In the genomic region with DNA sequence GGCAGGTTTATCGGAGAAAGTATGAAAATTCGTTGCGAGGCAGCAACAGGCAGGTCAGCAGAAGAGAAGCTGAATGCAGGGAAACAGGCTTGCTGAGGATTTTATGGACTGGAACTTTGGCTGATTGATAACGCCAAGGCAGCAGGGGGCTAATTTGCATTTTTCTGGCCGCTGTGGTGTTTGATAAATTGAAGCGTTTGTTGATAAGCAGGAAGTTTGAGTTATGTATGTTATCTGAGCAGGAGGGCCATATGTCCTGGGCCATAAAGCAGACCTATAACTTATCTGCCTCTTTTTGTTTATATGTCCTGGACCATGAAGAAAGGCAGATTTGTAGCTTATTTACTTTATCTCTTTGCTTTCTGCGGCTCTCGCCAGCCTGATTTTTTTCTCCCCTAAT, we compare ENCODE assay signal across 2 cellular contexts.
TF ChIP-seq lines count a peak whose summit lies in the region.

No MANE protein-coding gene starts in this region.

TF ChIP-seq in IMR-90, 13 proteins besides CTCF, POLR2A, EP300 and RAD21:
- TF ChIP-seq, protein P1, sequence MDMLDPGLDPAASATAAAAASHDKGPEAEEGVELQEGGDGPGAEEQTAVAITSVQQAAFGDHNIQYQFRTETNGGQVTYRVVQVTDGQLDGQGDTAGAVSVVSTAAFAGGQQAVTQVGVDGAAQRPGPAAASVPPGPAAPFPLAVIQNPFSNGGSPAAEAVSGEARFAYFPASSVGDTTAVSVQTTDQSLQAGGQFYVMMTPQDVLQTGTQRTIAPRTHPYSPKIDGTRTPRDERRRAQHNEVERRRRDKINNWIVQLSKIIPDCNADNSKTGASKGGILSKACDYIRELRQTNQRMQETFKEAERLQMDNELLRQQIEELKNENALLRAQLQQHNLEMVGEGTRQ (IDR thresholded peaks at IDR 0.05; ENCODE audit: low read depth, low read length), result no peak
- TF ChIP-seq RFX5 (IDR thresholded peaks at IDR 0.05; ENCODE audit: low read depth, low read length) (no peak), BHLHE40 (IDR thresholded peaks at IDR 0.05; ENCODE audit: low read depth, low read length) (no peak), SMC3 (IDR thresholded peaks at IDR 0.05; ENCODE audit: low read depth, low read length) (no peak), RCOR1 (IDR thresholded peaks at IDR 0.05; ENCODE audit: insufficient replicate concordance, low read length) (no peak), FOS (IDR thresholded peaks at IDR 0.05; ENCODE audit: low read depth, low read length) (no peak), MAZ (IDR thresholded peaks at IDR 0.05; ENCODE audit: borderline replicate concordance, low read depth, low read length) (no peak), MAFK (IDR thresholded peaks at IDR 0.05; ENCODE audit: low read depth, low read length) (no peak), NFE2L2 (IDR thresholded peaks at IDR 0.05; ENCODE audit: low read depth, low read length) (no peak), CEBPB (IDR thresholded peaks at IDR 0.05; ENCODE audit: low read depth, low read length) (no peak)
- TF ChIP-seq, protein P2, sequence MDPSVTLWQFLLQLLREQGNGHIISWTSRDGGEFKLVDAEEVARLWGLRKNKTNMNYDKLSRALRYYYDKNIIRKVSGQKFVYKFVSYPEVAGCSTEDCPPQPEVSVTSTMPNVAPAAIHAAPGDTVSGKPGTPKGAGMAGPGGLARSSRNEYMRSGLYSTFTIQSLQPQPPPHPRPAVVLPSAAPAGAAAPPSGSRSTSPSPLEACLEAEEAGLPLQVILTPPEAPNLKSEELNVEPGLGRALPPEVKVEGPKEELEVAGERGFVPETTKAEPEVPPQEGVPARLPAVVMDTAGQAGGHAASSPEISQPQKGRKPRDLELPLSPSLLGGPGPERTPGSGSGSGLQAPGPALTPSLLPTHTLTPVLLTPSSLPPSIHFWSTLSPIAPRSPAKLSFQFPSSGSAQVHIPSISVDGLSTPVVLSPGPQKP (IDR thresholded peaks at IDR 0.05; ENCODE audit: borderline replicate concordance, low read depth, low read length), result no peak

TF ChIP-seq in K562, 482 proteins besides CTCF, POLR2A, EP300 and RAD21 (continues in another document):
- TF ChIP-seq KDM1A (IDR thresholded peaks at IDR 0.05) (peak; percentile 94), ZNF12 (CRISPR knock-in tag; IDR thresholded peaks at IDR 0.05) (no peak), HDAC1 (IDR thresholded peaks at IDR 0.05) (peak in 1 of 2 experiments; percentile 83; a peak in 2 of 4 replicates), U2AF1 (optimal IDR thresholded peaks at IDR 0.05; ENCODE audit: low read depth, low read length) (no peak), ASH1L (IDR thresholded peaks at IDR 0.05; ENCODE audit: borderline replicate concordance, low read depth, partially characterized antibody) (no peak), ZNF780A (CRISPR knock-in tag; IDR thresholded peaks at IDR 0.05) (no peak), CBFA2T2 (conservative IDR thresholded peaks at IDR 0.05) (peak; percentile 79), LARP7 (IDR thresholded peaks at IDR 0.05) (no peak), TBL1XR1 (IDR thresholded peaks at IDR 0.05; ENCODE audit: low read length in 2 of 2) (0 out of 4 replicates have a peak, but pooled peaks of 1 of the 2 experiments have one; percentile 11), STAT5B (CRISPR knock-in tag; IDR thresholded peaks at IDR 0.05) (no peak), NONO (IDR thresholded peaks at IDR 0.05; ENCODE audit: low read depth in 2 of 2, low read length in 1 of 2) (no peak), ZNF121 (CRISPR knock-in tag; conservative IDR thresholded peaks at IDR 0.05) (no peak), ARID2 (IDR thresholded peaks at IDR 0.05) (no peak), NFYB (IDR thresholded peaks at IDR 0.05; ENCODE audit: extremely low read depth, insufficient read length) (no peak), TOE1 (IDR thresholded peaks at IDR 0.05; ENCODE audit: borderline replicate concordance) (no peak), TOE1 (CRISPR knock-in tag; IDR thresholded peaks at IDR 0.05; ENCODE audit: borderline replicate concordance, low read depth) (no peak), PHB (CRISPR knock-in tag; IDR thresholded peaks at IDR 0.05) (no peak), SMARCA5 (IDR thresholded peaks at IDR 0.05) (no peak), RFX7 (CRISPR knock-in tag; IDR thresholded peaks at IDR 0.05) (no peak), SOX6 (IDR thresholded peaks at IDR 0.05) (peak; percentile 53; the same call in 1 of the 2 replicates), SP1 (CRISPR knock-in tag; IDR thresholded peaks at IDR 0.05) (no peak), FOXA1 (IDR thresholded peaks at IDR 0.05; ENCODE audit: borderline replicate concordance) (no peak), ZNF124 (CRISPR knock-in tag; IDR thresholded peaks at IDR 0.05) (no peak), BCOR (IDR thresholded peaks at IDR 0.05) (peak; percentile 20; the same call in 1 of the 2 replicates), ZKSCAN3 (CRISPR knock-in tag; IDR thresholded peaks at IDR 0.05) (no peak), TCF15 (CRISPR knock-in tag; IDR thresholded peaks at IDR 0.05) (no peak), SNRNP70 (optimal IDR thresholded peaks at IDR 0.05; ENCODE audit: low read depth, low read length) (no peak), ZBTB7A (IDR thresholded peaks at IDR 0.05; ENCODE audit: borderline replicate concordance, control insufficient read depth, low read depth, low read length) (no peak), KLF16 (IDR thresholded peaks at IDR 0.05) (peak; percentile 44; the same call in 1 of the 2 replicates), ZKSCAN8 (CRISPR knock-in tag; IDR thresholded peaks at IDR 0.05) (no peak), NR2F6 (CRISPR knock-in tag; IDR thresholded peaks at IDR 0.05) (no peak), ELF1 (tag; IDR thresholded peaks at IDR 0.05) (no peak), TRIM24 (IDR thresholded peaks at IDR 0.05) (peak; percentile 65 to 79; a peak in 3 of 4 replicates), SMAD2 (IDR thresholded peaks at IDR 0.05; ENCODE audit: low read depth, low read length) (no peak), TAF7 (tag; IDR thresholded peaks at IDR 0.05) (no peak), ZNF696 (CRISPR knock-in tag; conservative IDR thresholded peaks at IDR 0.05) (no peak), KLF6 (CRISPR knock-in tag; IDR thresholded peaks at IDR 0.05; ENCODE audit: borderline replicate concordance) (no peak), CCNT2 (IDR thresholded peaks at IDR 0.05; ENCODE audit: borderline replicate concordance, extremely low read depth, insufficient read length, low read depth, low read length) (peak; percentile 47), DPF2 (IDR thresholded peaks at IDR 0.05) (peak; percentile 50; the same call in 1 of the 2 replicates), SIRT6 (IDR thresholded peaks at IDR 0.05; ENCODE audit: low read depth, low read length) (no peak), PCBP2 (IDR thresholded peaks at IDR 0.05; ENCODE audit: low read depth, low read length, poor library complexity, severe bottlenecking) (no peak), GATAD2A (IDR thresholded peaks at IDR 0.05) (no peak), TCF7L2 (IDR thresholded peaks at IDR 0.05; ENCODE audit: low read depth, low read length) (no peak), PURB (CRISPR knock-in tag; IDR thresholded peaks at IDR 0.05; ENCODE audit: low read depth) (no peak), MAZ (CRISPR knock-in tag; conservative IDR thresholded peaks at IDR 0.05 in 1 of 2, IDR thresholded peaks at IDR 0.05 in 1 of 2) (no peak), ZEB2 (IDR thresholded peaks at IDR 0.05) (no peak), PPARD (CRISPR knock-in tag; IDR thresholded peaks at IDR 0.05) (no peak), RNF219 (CRISPR knock-in tag; IDR thresholded peaks at IDR 0.05) (no peak), MXD1 (CRISPR knock-in tag; IDR thresholded peaks at IDR 0.05; ENCODE audit: borderline replicate concordance, poor library complexity, severe bottlenecking) (no peak), NFXL1 (CRISPR knock-in tag; IDR thresholded peaks at IDR 0.05) (no peak), ZNF431 (CRISPR knock-in tag; IDR thresholded peaks at IDR 0.05) (no peak), ZNF174 (CRISPR knock-in tag; IDR thresholded peaks at IDR 0.05) (no peak), CHD4 (IDR thresholded peaks at IDR 0.05; ENCODE audit: insufficient read depth, insufficient replicate concordance, low read depth, low read length, poor library complexity, severe bottlenecking) (no peak), ZNF354B (CRISPR knock-in tag; IDR thresholded peaks at IDR 0.05) (no peak), RB1 (IDR thresholded peaks at IDR 0.05; ENCODE audit: low read depth) (no peak)
- TF ChIP-seq, protein P3, sequence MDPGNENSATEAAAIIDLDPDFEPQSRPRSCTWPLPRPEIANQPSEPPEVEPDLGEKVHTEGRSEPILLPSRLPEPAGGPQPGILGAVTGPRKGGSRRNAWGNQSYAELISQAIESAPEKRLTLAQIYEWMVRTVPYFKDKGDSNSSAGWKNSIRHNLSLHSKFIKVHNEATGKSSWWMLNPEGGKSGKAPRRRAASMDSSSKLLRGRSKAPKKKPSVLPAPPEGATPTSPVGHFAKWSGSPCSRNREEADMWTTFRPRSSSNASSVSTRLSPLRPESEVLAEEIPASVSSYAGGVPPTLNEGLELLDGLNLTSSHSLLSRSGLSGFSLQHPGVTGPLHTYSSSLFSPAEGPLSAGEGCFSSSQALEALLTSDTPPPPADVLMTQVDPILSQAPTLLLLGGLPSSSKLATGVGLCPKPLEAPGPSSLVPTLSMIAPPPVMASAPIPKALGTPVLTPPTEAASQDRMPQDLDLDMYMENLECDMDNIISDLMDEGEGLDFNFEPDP (CRISPR knock-in tag; IDR thresholded peaks at IDR 0.05), result no peak
- TF ChIP-seq, protein P4, sequence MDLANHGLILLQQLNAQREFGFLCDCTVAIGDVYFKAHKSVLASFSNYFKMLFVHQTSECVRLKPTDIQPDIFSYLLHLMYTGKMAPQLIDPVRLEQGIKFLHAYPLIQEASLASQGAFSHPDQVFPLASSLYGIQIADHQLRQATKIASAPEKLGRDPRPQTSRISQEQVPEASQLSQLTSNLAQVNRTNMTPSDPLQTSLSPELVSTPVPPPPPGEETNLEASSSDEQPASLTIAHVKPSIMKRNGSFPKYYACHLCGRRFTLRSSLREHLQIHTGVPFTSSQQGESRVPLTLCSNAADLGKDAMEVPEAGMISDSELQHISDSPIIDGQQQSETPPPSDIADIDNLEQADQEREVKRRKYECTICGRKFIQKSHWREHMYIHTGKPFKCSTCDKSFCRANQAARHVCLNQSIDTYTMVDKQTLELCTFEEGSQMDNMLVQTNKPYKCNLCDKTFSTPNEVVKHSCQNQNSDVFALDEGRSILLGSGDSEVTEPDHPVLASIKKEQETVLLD (IDR thresholded peaks at IDR 0.05), result no peak
- TF ChIP-seq, protein P5, sequence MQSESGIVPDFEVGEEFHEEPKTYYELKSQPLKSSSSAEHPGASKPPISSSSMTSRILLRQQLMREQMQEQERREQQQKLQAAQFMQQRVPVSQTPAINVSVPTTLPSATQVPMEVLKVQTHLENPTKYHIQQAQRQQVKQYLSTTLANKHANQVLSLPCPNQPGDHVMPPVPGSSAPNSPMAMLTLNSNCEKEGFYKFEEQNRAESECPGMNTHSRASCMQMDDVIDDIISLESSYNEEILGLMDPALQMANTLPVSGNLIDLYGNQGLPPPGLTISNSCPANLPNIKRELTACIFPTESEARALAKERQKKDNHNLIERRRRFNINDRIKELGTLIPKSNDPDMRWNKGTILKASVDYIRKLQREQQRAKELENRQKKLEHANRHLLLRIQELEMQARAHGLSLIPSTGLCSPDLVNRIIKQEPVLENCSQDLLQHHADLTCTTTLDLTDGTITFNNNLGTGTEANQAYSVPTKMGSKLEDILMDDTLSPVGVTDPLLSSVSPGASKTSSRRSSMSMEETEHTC (IDR thresholded peaks at IDR 0.05), result no peak
- TF ChIP-seq, protein P6, sequence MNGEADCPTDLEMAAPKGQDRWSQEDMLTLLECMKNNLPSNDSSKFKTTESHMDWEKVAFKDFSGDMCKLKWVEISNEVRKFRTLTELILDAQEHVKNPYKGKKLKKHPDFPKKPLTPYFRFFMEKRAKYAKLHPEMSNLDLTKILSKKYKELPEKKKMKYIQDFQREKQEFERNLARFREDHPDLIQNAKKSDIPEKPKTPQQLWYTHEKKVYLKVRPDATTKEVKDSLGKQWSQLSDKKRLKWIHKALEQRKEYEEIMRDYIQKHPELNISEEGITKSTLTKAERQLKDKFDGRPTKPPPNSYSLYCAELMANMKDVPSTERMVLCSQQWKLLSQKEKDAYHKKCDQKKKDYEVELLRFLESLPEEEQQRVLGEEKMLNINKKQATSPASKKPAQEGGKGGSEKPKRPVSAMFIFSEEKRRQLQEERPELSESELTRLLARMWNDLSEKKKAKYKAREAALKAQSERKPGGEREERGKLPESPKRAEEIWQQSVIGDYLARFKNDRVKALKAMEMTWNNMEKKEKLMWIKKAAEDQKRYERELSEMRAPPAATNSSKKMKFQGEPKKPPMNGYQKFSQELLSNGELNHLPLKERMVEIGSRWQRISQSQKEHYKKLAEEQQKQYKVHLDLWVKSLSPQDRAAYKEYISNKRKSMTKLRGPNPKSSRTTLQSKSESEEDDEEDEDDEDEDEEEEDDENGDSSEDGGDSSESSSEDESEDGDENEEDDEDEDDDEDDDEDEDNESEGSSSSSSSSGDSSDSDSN (IDR thresholded peaks at IDR 0.05; ENCODE audit: borderline replicate concordance in 1 of 2, low read depth in 2 of 2, low read length in 2 of 2), result no peak
- TF ChIP-seq, protein P7, sequence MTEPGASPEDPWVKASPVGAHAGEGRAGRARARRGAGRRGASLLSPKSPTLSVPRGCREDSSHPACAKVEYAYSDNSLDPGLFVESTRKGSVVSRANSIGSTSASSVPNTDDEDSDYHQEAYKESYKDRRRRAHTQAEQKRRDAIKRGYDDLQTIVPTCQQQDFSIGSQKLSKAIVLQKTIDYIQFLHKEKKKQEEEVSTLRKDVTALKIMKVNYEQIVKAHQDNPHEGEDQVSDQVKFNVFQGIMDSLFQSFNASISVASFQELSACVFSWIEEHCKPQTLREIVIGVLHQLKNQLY (CRISPR knock-in tag; conservative IDR thresholded peaks at IDR 0.05), result no peak
